ENCODE assay signal across 1 cellular context in genomic region chr18:3873698-3874495, GRCh38.
TF ChIP-seq lines count a peak whose summit lies in the region.

No MANE protein-coding gene starts in this region.

TF ChIP-seq in WTC11, 78 proteins besides CTCF, POLR2A, EP300 and RAD21 (continued from another document):
- TF ChIP-seq ZNF512 (CRISPR knock-in tag; IDR thresholded peaks at IDR 0.05; ENCODE audit: borderline replicate concordance) (no peak), PRRX2 (CRISPR knock-in tag; IDR thresholded peaks at IDR 0.05) (no peak)
TF ChIP-seq in WTC11: peak in this region for 0.
